14 cellular contexts compared by ENCODE assay signal in the genomic region with DNA sequence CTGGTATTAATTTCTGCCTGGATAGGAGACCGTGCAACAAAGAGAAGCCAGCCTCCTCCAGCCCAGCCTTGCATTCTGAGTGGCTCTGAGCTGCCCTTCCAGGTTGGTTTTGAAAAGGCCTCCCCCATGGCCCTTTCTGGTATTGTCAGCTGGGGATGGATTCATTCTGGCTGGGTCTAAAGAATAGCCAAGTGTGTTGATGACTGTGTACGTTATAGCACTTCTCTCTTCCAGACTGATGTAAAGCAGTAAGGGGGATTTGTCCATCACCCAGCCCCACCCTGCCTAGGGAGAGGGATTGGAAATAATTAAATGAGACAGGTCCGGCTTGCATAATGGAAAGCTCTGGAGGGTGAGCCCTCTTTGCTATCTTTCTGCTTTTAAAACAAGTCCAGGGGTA.
"Had no signal": no experiment of that assay in that cellular context is flagged by ENCODE, and none has a peak within 500 bp of the region (broad histone marks: within the 10 kb centered on the region; RNA-seq: fewer than 3 reads in every experiment).

No MANE protein-coding gene starts in this region.

- DNase-seq: activated CD4-positive, alpha-beta T cell treated with anti-CD3 and anti-CD28 coated beads, Interleukin-2, amount 50 U/mL, for 48 hours; activated effector memory CD4-positive, alpha-beta T cell treated with anti-CD3 and anti-CD28 coated beads, Interleukin-2, amount 50 U/mL, for 16 hours; activated T-cell treated with anti-CD3 and anti-CD28 coated beads, Interleukin-2, amount 50 U/mL, for 4 hours; effector memory CD4-positive, alpha-beta T cell; heart left ventricle; immature natural killer cell; sigmoid colon; stimulated activated CD4-positive, alpha-beta T cell treated with anti-CD3 and anti-CD28 coated beads, Interleukin-1b, Interleukin-23, amount 100 ng/mL, for 48 hours; stomach; T-cell; T1000 had no signal

- H3K9me3 Mint-ChIP-seq: activated naive CD4-positive, alpha-beta T cell treated with anti-CD3 and anti-CD28 coated beads, Interleukin-2, amount 50 U/mL, for 72 hours; activated T-cell treated with anti-CD3 and anti-CD28 coated beads, Interleukin-2, amount 50 U/mL, for 4 hours; central memory CD8-positive, alpha-beta T cell; immature natural killer cell; natural killer cell treated with Interleukin-12 subunit alpha and Interleukin-12 subunit beta and Interleukin-15 and Interleukin-18, amount 100 ng/mL, for 72 hours; T-cell had no signal

- H3K27ac Mint-ChIP-seq: activated naive CD4-positive, alpha-beta T cell treated with anti-CD3 and anti-CD28 coated beads, Interleukin-2, amount 50 U/mL, for 72 hours; natural killer cell treated with Interleukin-12 subunit alpha and Interleukin-12 subunit beta and Interleukin-15 and Interleukin-18, amount 100 ng/mL, for 72 hours; T-cell had no signal

- H3K27me3 Mint-ChIP-seq: central memory CD8-positive, alpha-beta T cell; natural killer cell treated with Interleukin-12 subunit alpha and Interleukin-12 subunit beta and Interleukin-15 and Interleukin-18, amount 100 ng/mL, for 72 hours; T-cell had no signal

- H3K27ac ChIP-seq: sigmoid colon, stomach had no signal

- H3K9me3 ChIP-seq: heart left ventricle, sigmoid colon, stomach had no signal

- ATAC-seq: activated T-cell treated with anti-CD3 and anti-CD28 coated beads, Interleukin-2, amount 50 U/mL, for 4 hours; T-cell had no signal

- H3K4me3 Mint-ChIP-seq: activated T-cell treated with anti-CD3 and anti-CD28 coated beads, Interleukin-2, amount 50 U/mL, for 4 hours; central memory CD8-positive, alpha-beta T cell; immature natural killer cell; natural killer cell treated with Interleukin-12 subunit alpha and Interleukin-12 subunit beta and Interleukin-15 and Interleukin-18, amount 100 ng/mL, for 72 hours; T-cell had no signal

- H3K4me3 ChIP-seq: heart left ventricle, sigmoid colon, stomach had no signal

- H3K27me3 ChIP-seq: heart left ventricle, sigmoid colon, stomach had no signal
